16 cellular contexts compared by ENCODE assay signal in the genomic region with DNA sequence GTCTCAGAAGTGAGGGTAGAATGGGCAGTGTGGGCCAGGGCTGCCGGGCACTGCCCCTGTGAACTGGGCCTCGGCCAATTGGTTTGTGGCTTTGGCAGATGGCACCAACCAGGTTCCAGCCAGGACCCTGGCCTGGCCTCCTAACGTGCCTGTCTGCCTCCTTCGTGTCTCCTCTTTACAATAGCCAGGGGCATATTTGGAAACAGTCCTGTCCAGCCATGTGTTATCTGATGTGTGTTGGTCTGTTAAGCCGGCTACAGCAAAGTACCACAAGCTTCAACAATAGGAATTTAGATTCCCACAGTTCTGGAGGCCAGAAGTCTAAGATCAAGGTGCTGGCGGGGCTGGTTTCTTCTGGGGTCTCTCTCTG. TPM values are rescaled to one million over a fixed set of nuclear protein-coding genes. Genes with fewer than 3 reads are reported as not detected.
A peak's percentile ranks its signal among the peaks of the same experiment; 100 is the strongest.
DNase-seq lines count a peak whose midpoint lies in the region; ATAC-seq and TF ChIP-seq lines count a peak whose summit lies in the region.
"Had no signal": no experiment of that assay in that cellular context is flagged by ENCODE, and none has a peak within 500 bp of the region (broad histone marks: within the 10 kb centered on the region; RNA-seq: fewer than 3 reads in every experiment).

No MANE protein-coding gene starts in this region.

- TF ChIP-seq CTCF in colonic mucosa (IDR thresholded peaks at IDR 0.05) (no peak), thyroid gland (IDR thresholded peaks at IDR 0.05) (no peak), neural progenitor cell (IDR thresholded peaks at IDR 0.05) (no peak)

- no peaks in the 10 kb centered on the region for H3K9me3 ChIP-seq in MG63
- no peaks in the 10 kb centered on the region for H3K9me3 ChIP-seq in colonic mucosa
- no peaks in the 10 kb centered on the region for H3K9me3 ChIP-seq in mucosa of rectum (ENCODE audit: control insufficient read depth in 2 of 2, low read length in 2 of 2)
- no peaks in the 10 kb centered on the region for H3K9me3 ChIP-seq in thyroid gland
- no peaks in the 10 kb centered on the region for H3K9me3 ChIP-seq in neural progenitor cell (ENCODE audit: low read depth)

- H3K4me3 ChIP-seq in MG63 (no peak overlapping the region), colonic mucosa (no peak overlapping the region), mucosa of rectum (ENCODE audit: low read length in 2 of 2) (no peak overlapping the region), thyroid gland (replicated peaks in 1 of 3) (no peak overlapping the region), neural progenitor cell (no peak overlapping the region)

- H3K4me1 Mint-ChIP-seq in neural progenitor cell, result peaks cover 34% of the 10 kb centered on the region
- H3K4me1 Mint-ChIP-seq: CD4-positive, alpha-beta memory T cell had no signal

- H3F3A ChIP-seq in neural progenitor cell (ENCODE audit: low read depth), result no peaks in the 10 kb centered on the region

- TF ChIP-seq POLR2A in thyroid gland (IDR thresholded peaks at IDR 0.05), result no peak

- H3K36me3 ChIP-seq in MG63, result no peaks in the 10 kb centered on the region
- H3K36me3 ChIP-seq in colonic mucosa, result no peaks in the 10 kb centered on the region
- no peaks in the 10 kb centered on the region for H3K36me3 ChIP-seq in mucosa of rectum (ENCODE audit: control insufficient read depth in 2 of 2, insufficient read depth in 2 of 2, low read length in 2 of 2)
- peaks cover 0 to 4% of the 10 kb centered on the region in 2 donors for H3K36me3 ChIP-seq in thyroid gland
- H3K36me3 ChIP-seq in neural progenitor cell, result no peaks in the 10 kb centered on the region

- DNase-seq in MG63 (peak; percentile 47), colonic mucosa (no peak), thyroid gland (peak; percentile 81 to 91), neural progenitor cell (ENCODE audit: low spot score) (no peak), DMS79 (lab: John Stamatoyannopoulos, UW) (no peak)
- no peak for DNase-seq in stimulated activated naive CD8-positive, alpha-beta T cell treated with anti-CD3 and anti-CD28 coated beads, Interleukin-15, Interleukin-2, amounts not matched to agents 100 U/mL and 50 U/mL, for 24 hours
- DNase-seq: activated T-cell treated with anti-CD3 and anti-CD28 coated beads, Interleukin-2, amount 50 U/mL, for 4 hours; CD4-positive, alpha-beta memory T cell; endodermal cell; NCI-H1092; NCI-H446; stimulated activated CD4-positive, alpha-beta T cell treated with anti-CD3 and anti-CD28 coated beads, Interleukin-4, amount 100 ng/mL, for 1 hour; T-helper 1 cell had no signal

- H3K9ac ChIP-seq in colonic mucosa (ENCODE audit: low read depth in 2 of 2, low read length in 2 of 2) (no peak overlapping the region), mucosa of rectum (ENCODE audit: low read depth in 1 of 2, low read length in 2 of 2) (no peak overlapping the region), neural progenitor cell (no peak overlapping the region)

- peaks cover 14% of the 10 kb centered on the region for H4K20me1 ChIP-seq in neural progenitor cell (ENCODE audit: low read depth)

- H3K27me3 ChIP-seq in MG63, result no peaks in the 10 kb centered on the region
- H3K27me3 ChIP-seq in colonic mucosa, result no peaks in the 10 kb centered on the region
- peaks cover 0 to 2% of the 10 kb centered on the region in 2 donors for H3K27me3 ChIP-seq in mucosa of rectum (ENCODE audit: control insufficient read depth in 2 of 2, insufficient read depth in 2 of 2, low read length in 2 of 2)
- no peaks in the 10 kb centered on the region for H3K27me3 ChIP-seq in thyroid gland
- H3K27me3 ChIP-seq in neural progenitor cell, result no peaks in the 10 kb centered on the region

- no peak overlapping the region for H2AFZ ChIP-seq in neural progenitor cell (replicated peaks)

- H3K27ac Mint-ChIP-seq in neural progenitor cell, result no peak overlapping the region
- H3K27ac Mint-ChIP-seq: CD4-positive, alpha-beta memory T cell; endodermal cell; stimulated activated effector memory CD8-positive, alpha-beta T cell treated with anti-CD3 and anti-CD28 coated beads, Interleukin-12 subunit alpha, Interleukin-12 subunit beta, amount 100 ng/mL, for 72 hours had no signal

- H3K36me3 Mint-ChIP-seq in neural progenitor cell, result no peaks in the 10 kb centered on the region
- H3K36me3 Mint-ChIP-seq: stimulated activated effector memory CD8-positive, alpha-beta T cell treated with anti-CD3 and anti-CD28 coated beads, Interleukin-12 subunit alpha, Interleukin-12 subunit beta, amount 100 ng/mL, for 72 hours had no signal

- H3K4me1 ChIP-seq in colonic mucosa (no peaks in the 10 kb centered on the region), mucosa of rectum (ENCODE audit: control insufficient read depth in 2 of 2, insufficient read depth in 2 of 2, low read length in 2 of 2) (peaks cover 5 to 13% of the 10 kb centered on the region in 2 donors), thyroid gland (peaks cover 39 to 61% of the 10 kb centered on the region in 2 donors), neural progenitor cell (peaks cover 11% of the 10 kb centered on the region)

- ATAC-seq in stimulated activated naive CD8-positive, alpha-beta T cell treated with anti-CD3 and anti-CD28 coated beads, Interleukin-15, Interleukin-2, amounts not matched to agents 100 U/mL and 50 U/mL, for 24 hours, result no peak
- no peak for ATAC-seq in HG02759 (IDR thresholded peaks at IDR 0.05; ENCODE audit: unreplicated experiment)
- ATAC-seq: activated T-cell treated with anti-CD3 and anti-CD28 coated beads, Interleukin-2, amount 50 U/mL, for 4 hours; stimulated activated effector memory CD8-positive, alpha-beta T cell treated with anti-CD3 and anti-CD28 coated beads, Interleukin-12 subunit alpha, Interleukin-12 subunit beta, amount 100 ng/mL, for 72 hours had no signal

- H3K27me3 Mint-ChIP-seq in neural progenitor cell (ENCODE audit: insufficient read depth, low read depth), result peaks cover 25% of the 10 kb centered on the region

- WGBS in thyroid gland, 2 donors, result 44 to 47% methylated on average over 4 of the region's 6 CpGs

- intact Hi-C loops in colonic mucosa (cut with DNase I) (no loop called here), thyroid gland (cut with DNase I) (no loop called here)

- H3K4me3 Mint-ChIP-seq in neural progenitor cell, result no peak overlapping the region
- H3K4me3 Mint-ChIP-seq: activated T-cell treated with anti-CD3 and anti-CD28 coated beads, Interleukin-2, amount 50 U/mL, for 4 hours; CD4-positive, alpha-beta memory T cell; endodermal cell; stimulated activated effector memory CD8-positive, alpha-beta T cell treated with anti-CD3 and anti-CD28 coated beads, Interleukin-12 subunit alpha, Interleukin-12 subunit beta, amount 100 ng/mL, for 72 hours had no signal

- H3K79me2 ChIP-seq in neural progenitor cell (ENCODE audit: low read depth), result no peaks in the 10 kb centered on the region

- H3K9me3 Mint-ChIP-seq in neural progenitor cell, result no peaks in the 10 kb centered on the region
- H3K9me3 Mint-ChIP-seq: activated T-cell treated with anti-CD3 and anti-CD28 coated beads, Interleukin-2, amount 50 U/mL, for 4 hours; endodermal cell; stimulated activated effector memory CD8-positive, alpha-beta T cell treated with anti-CD3 and anti-CD28 coated beads, Interleukin-12 subunit alpha, Interleukin-12 subunit beta, amount 100 ng/mL, for 72 hours had no signal

- H3K4me2 ChIP-seq in neural progenitor cell, result no peak overlapping the region

- H3K27ac ChIP-seq in colonic mucosa, result peak overlapping the region; percentile 38
- H3K27ac ChIP-seq in mucosa of rectum (ENCODE audit: low read depth in 2 of 2, low read length in 2 of 2), result peak overlapping the region; percentile 85 to 86
- peak overlapping the region; percentile 79 to 89 (median 87) for H3K27ac ChIP-seq in thyroid gland
- H3K27ac ChIP-seq in neural progenitor cell, result no peak overlapping the region

RNA-seq across cellular contexts. Expression of gene CRISPLD2, which starts 14.6 kb away (rescaled TPM):
- 1.6 TPM in 1 of 2 replicates, not detected in the other for total RNA-seq in MG63 (2014; rRNA removed; shearing (Covaris generic); ENCODE audit: low replicate concordance)
- total RNA-seq in colonic mucosa (10 to 100 TPM; 10.4 to 37.9 TPM), thyroid gland (100 to 1,000 TPM in 2 of 4 donors, 10 to 100 TPM in 2; 48.0 to 261 (median 108) TPM), neural progenitor cell (ENCODE audit: low replicate concordance) (0.11 and 0.50 TPM in 2 replicates)

Comparison
In these comparisons a context has a peak if more than half of its experiments do, and no peak if none do; other contexts are left out.
1. DNase-seq: peak in MG63 (single experiment) and thyroid gland (2 of 2); none in colonic mucosa (single experiment), stimulated activated naive CD8-positive, alpha-beta T cell treated with anti-CD3 and anti-CD28 coated beads, Interleukin-15, Interleukin-2, amounts not matched to agents 100 U/mL and 50 U/mL, for 24 hours (single experiment), neural progenitor cell (single experiment) and DMS79 (single experiment).